11 cellular contexts compared by ENCODE assay signal in the genomic region with DNA sequence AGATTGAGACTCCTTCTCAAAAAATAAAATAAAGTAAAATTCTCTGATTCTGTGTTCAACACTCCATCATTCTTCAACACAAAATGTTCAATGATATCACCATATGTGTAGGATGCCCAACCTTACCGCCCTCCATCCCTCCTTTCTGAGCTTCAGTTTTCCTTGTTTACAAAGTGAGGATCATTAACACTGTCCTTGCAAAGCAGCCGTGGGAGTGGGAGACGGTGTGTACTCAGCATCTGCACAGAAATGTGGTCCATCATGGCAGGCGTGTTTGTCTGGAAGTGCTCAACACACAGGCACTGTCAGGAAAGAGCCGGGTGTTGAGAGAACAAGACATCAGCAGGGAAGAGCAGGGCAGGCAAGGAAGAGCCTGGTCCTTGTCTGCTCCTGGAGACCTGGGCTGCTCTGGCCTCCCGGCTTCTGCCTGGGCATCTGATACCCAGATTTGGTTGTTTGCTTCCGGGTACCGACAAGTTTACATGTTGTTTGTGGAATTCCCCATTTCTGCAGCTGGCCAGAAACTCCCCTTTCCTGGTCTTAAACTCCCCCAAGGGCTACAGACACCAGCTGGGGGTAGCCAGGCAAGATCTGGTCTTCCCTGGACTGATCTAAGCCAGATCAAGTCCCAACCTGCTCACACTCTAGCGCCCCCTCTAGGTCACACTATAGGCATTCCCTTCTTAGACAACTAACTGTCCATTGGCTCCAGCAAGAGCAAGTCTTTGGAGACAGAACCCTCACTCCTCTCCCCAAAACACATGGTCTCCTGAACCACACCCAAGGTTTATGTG. TPM values are rescaled to one million over a fixed set of nuclear protein-coding genes. Genes with fewer than 3 reads are reported as not detected.
DNase-seq lines count a peak whose midpoint lies in the region; TF ChIP-seq lines count a peak whose summit lies in the region.
"Had no signal": no experiment of that assay in that cellular context is flagged by ENCODE, and none has a peak within 500 bp of the region (broad histone marks: within the 10 kb centered on the region; RNA-seq: fewer than 3 reads in every experiment).

No MANE protein-coding gene starts in this region.

- intact Hi-C loops in lower leg skin (cut with DNase I; ENCODE audit: low total_unique reads), result no loop called here
- intact Hi-C loops in posterior vena cava (cut with DNase I), result no loop called here

- no peaks in the 10 kb centered on the region for H3K27me3 ChIP-seq in GM06990 (replicated peaks; ENCODE audit: control insufficient read depth, insufficient read depth, low read length)
- no peaks in the 10 kb centered on the region for H3K27me3 ChIP-seq in NT2/D1 (ENCODE audit: insufficient read depth, insufficient read length)
- H3K27me3 ChIP-seq: vagina had no signal

- TF ChIP-seq POLR2A in lower leg skin (IDR thresholded peaks at IDR 0.05), result no peak

- peak; percentile 60 for TF ChIP-seq CTCF in GM06990 (IDR thresholded peaks at IDR 0.05; ENCODE audit: insufficient read depth, low read length, poor library complexity, severe bottlenecking)
- peak; percentile 46 for TF ChIP-seq CTCF in fibroblast of mammary gland (conservative IDR thresholded peaks at IDR 0.05; ENCODE audit: control insufficient read depth, insufficient read depth, low read depth, low read length)
- no peak for TF ChIP-seq CTCF in lower leg skin (IDR thresholded peaks at IDR 0.05)

- H3K9ac ChIP-seq in NT2/D1 (ENCODE audit: insufficient read length, low read depth), result no peak overlapping the region

- H3K36me3 ChIP-seq in GM06990 (ENCODE audit: control insufficient read depth, insufficient read depth, low read length), result no peaks in the 10 kb centered on the region
- H3K36me3 ChIP-seq in NT2/D1 (ENCODE audit: insufficient read depth, insufficient read length, low read length), result no peaks in the 10 kb centered on the region
- H3K36me3 ChIP-seq: vagina had no signal

- H3K27ac Mint-ChIP-seq in T-helper 2 cell treated with Interferon-gamma antibody and Interleukin-4, amounts not matched to agents 5 μg/mL and 100 μg/mL, for 36 hours, result no peak overlapping the region
- H3K27ac Mint-ChIP-seq: activated B cell treated with CpG ODN at 0.5 μM for 24 hours had no signal

- 57 to 66% methylated on average over 9 of the region's 9 CpGs for WGBS in lower leg skin, 2 donors

- no peaks in the 10 kb centered on the region for H3K4me1 Mint-ChIP-seq in T-helper 2 cell treated with Interferon-gamma antibody and Interleukin-4, amounts not matched to agents 5 μg/mL and 100 μg/mL, for 36 hours (ENCODE audit: low read depth)
- H3K4me1 Mint-ChIP-seq: activated B cell treated with CpG ODN at 0.5 μM for 24 hours had no signal

- peaks cover 5% of the 10 kb centered on the region for H3K27me3 Mint-ChIP-seq in T-helper 2 cell treated with Interferon-gamma antibody and Interleukin-4, amounts not matched to agents 5 μg/mL and 100 μg/mL, for 36 hours (ENCODE audit: low read depth)

- peak; percentile 28 for DNase-seq in ACHN
- peak; percentile 20 for DNase-seq in GM06990 (ENCODE audit: extremely low read depth, insufficient read length)
- peak; percentile 58 for DNase-seq in NT2/D1 (ENCODE audit: low read depth, low spot score)
- DNase-seq in fibroblast of mammary gland (ENCODE audit: low read depth), result peak; percentile 34
- DNase-seq in lower leg skin (ENCODE audit: low spot score in 2 of 2), result no peak
- no peak for DNase-seq in DMS79 (lab: John Stamatoyannopoulos, UW)
- DNase-seq in T-helper 2 cell treated with Interferon-gamma antibody and Interleukin-4, amounts not matched to agents 5 μg/mL and 100 μg/mL, for 36 hours (ENCODE audit: low spot score), result no peak
- DNase-seq in posterior vena cava (ENCODE audit: low spot score), result no peak
- DNase-seq: activated B cell treated with CpG ODN at 0.5 μM for 24 hours, right cardiac atrium had no signal

- no peak overlapping the region for H3K4me3 Mint-ChIP-seq in T-helper 2 cell treated with Interferon-gamma antibody and Interleukin-4, amounts not matched to agents 5 μg/mL and 100 μg/mL, for 36 hours
- H3K4me3 Mint-ChIP-seq: activated B cell treated with CpG ODN at 0.5 μM for 24 hours had no signal

- no peaks in the 10 kb centered on the region for H3K4me1 ChIP-seq in NT2/D1 (ENCODE audit: insufficient read depth, insufficient read length)
- H3K4me1 ChIP-seq: vagina had no signal

- H3K9me3 Mint-ChIP-seq in T-helper 2 cell treated with Interferon-gamma antibody and Interleukin-4, amounts not matched to agents 5 μg/mL and 100 μg/mL, for 36 hours, result no peaks in the 10 kb centered on the region
- H3K9me3 Mint-ChIP-seq: activated B cell treated with CpG ODN at 0.5 μM for 24 hours had no signal

- no peaks in the 10 kb centered on the region for H3K9me3 ChIP-seq in NT2/D1 (ENCODE audit: insufficient read depth, low read length)
- H3K9me3 ChIP-seq: vagina had no signal

- H3K36me3 Mint-ChIP-seq in T-helper 2 cell treated with Interferon-gamma antibody and Interleukin-4, amounts not matched to agents 5 μg/mL and 100 μg/mL, for 36 hours (ENCODE audit: low read depth), result no peaks in the 10 kb centered on the region

- in situ Hi-C loops in ACHN (cut with HindIII; ENCODE audit: low pct_ligation_motif_present, low pct_unique_long_range_greater_than_20kb, low sequenced_read_pairs), result no loop called here

- no peak overlapping the region for H3K4me3 ChIP-seq in GM06990 (replicated peaks; ENCODE audit: low read depth, low read length)
- no peak overlapping the region for H3K4me3 ChIP-seq in NT2/D1 (ENCODE audit: insufficient read length, low read depth)
- H3K4me3 ChIP-seq in fibroblast of mammary gland (ENCODE audit: control insufficient read depth, low read depth, low read length), result no peak overlapping the region
- no peak overlapping the region for H3K4me3 ChIP-seq in lower leg skin (ENCODE audit: low read depth, poor library complexity, severe bottlenecking)
- H3K4me3 ChIP-seq: vagina had no signal

RNA-seq across cellular contexts. Expression of gene TTPAL, which starts 26.7 kb away (rescaled TPM):
- total RNA-seq in lower leg skin, result 10 to 100 TPM; 27.1 to 36.8 (median 31.7) TPM
- total RNA-seq in posterior vena cava, result 10 to 100 TPM; 11.8 to 14.3 TPM

Comparison
In these comparisons a context has a peak if more than half of its experiments do, and no peak if none do; other contexts are left out.
1. DNase-seq: peak in ACHN (single experiment), GM06990 (single experiment), NT2/D1 (single experiment) and fibroblast of mammary gland (single experiment); none in lower leg skin (0 of 2), DMS79 (single experiment), T-helper 2 cell treated with Interferon-gamma antibody and Interleukin-4, amounts not matched to agents 5 μg/mL and 100 μg/mL, for 36 hours (single experiment) and posterior vena cava (single experiment).
2. CTCF ChIP-seq: peak in GM06990 (single experiment) and fibroblast of mammary gland (single experiment); none in lower leg skin (0 of 3).